Comparison of ENCODE assay signal across 19 cellular contexts in the genomic region with DNA sequence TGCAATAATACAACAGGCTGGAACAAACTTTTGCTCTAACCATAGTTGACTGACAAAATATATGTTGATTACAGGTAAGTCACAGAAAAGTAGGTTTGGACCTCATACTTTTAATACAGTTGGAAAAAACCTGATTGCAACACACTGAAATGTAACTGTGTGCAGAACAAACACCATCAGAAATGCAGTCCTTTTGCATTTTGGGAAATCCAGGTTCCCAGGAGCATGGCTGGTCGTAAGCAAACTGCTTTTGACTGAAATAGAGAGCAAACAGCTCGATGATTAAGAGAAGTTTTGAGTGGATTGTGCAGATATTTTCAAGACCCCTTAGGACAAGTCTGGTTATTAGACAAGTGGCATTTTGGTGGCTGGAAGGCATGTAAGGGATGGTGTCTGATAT. TPM values are rescaled to one million over a fixed set of nuclear protein-coding genes. Genes with fewer than 3 reads are reported as not detected.
DNase-seq lines count a peak whose midpoint lies in the region; ATAC-seq, FAIRE-seq and TF ChIP-seq lines count a peak whose summit lies in the region.
"Had no signal": no experiment of that assay in that cellular context is flagged by ENCODE, and none has a peak within 500 bp of the region (broad histone marks: within the 10 kb centered on the region; RNA-seq: fewer than 3 reads in every experiment).

No MANE protein-coding gene starts in this region.

- peak overlapping the region in 1 of 2 experiments; percentile 1; a peak in 2 of 6 replicates for H3K27ac ChIP-seq in A549
- peak overlapping the region; percentile 100 for H3K27ac ChIP-seq in SK-N-MC
- H3K27ac ChIP-seq in esophagus muscularis mucosa (replicated peaks in 1 of 4) = no peak overlapping the region
- H3K27ac ChIP-seq: C4-2B, HL-60 had no signal

- peaks cover 82% of the 10 kb centered on the region for H3K36me3 ChIP-seq in SK-N-MC (ENCODE audit: insufficient read depth, low read length)
- H3K36me3 ChIP-seq in esophagus muscularis mucosa = no peaks in the 10 kb centered on the region

- H3K27me3 ChIP-seq in esophagus muscularis mucosa = peaks cover 0 to 99% (median 48%) of the 10 kb centered on the region in 4 donors

- H3K4me1 Mint-ChIP-seq in neural crest cell = peaks cover 84% of the 10 kb centered on the region
- H3K4me1 Mint-ChIP-seq in activated CD4-positive, alpha-beta T cell treated with anti-CD3 and anti-CD28 coated beads, Interleukin-2, amount 10 ng/mL, durations not matched to agents 24 days and 14 days = peaks cover 2% of the 10 kb centered on the region

- no peak for TF ChIP-seq CTCF in A549 (IDR thresholded peaks at IDR 0.05)
- no peak for TF ChIP-seq CTCF in esophagus muscularis mucosa (IDR thresholded peaks at IDR 0.05)
- no peak for TF ChIP-seq CTCF in neural crest cell (conservative IDR thresholded peaks at IDR 0.05)

- no peak for TF ChIP-seq RAD21 in A549 (conservative IDR thresholded peaks at IDR 0.05 in 1 of 2, IDR thresholded peaks at IDR 0.05 in 1 of 2)

- DNase-seq in A549 (ENCODE audit: low read depth in 1 of 2, low spot score in 1 of 2) = no peak
- DNase-seq in SK-N-MC (ENCODE audit: low read depth, low spot score) = no peak
- peak; percentile 53 for DNase-seq in esophagus muscularis mucosa (ENCODE audit: extremely low spot score)
- no peak for DNase-seq in neural crest cell (ENCODE audit: low read depth, low spot score)
- no peak for DNase-seq in activated CD4-positive, alpha-beta T cell treated with anti-CD3 and anti-CD28 coated beads, Interleukin-2, amount 10 ng/mL, durations not matched to agents 24 days and 14 days
- DNase-seq in left cardiac atrium = no peak
- DNase-seq: GF-D8, NCI-H1417 treated with DMSO at 0.1 percent for 48 hours, NCI-H1930, NCI-H526 treated with DMSO at 0.1 percent for 48 hours, SHP77 had no signal

- H3K9me3 Mint-ChIP-seq in neural crest cell = no peaks in the 10 kb centered on the region
- no peaks in the 10 kb centered on the region for H3K9me3 Mint-ChIP-seq in activated CD4-positive, alpha-beta T cell treated with anti-CD3 and anti-CD28 coated beads, Interleukin-2, amount 10 ng/mL, durations not matched to agents 24 days and 14 days

- H3K4me1 ChIP-seq in A549 (peaks cover 79% of the 10 kb centered on the region), esophagus muscularis mucosa (peaks cover 0 to 6% (median 0%) of the 10 kb centered on the region in 4 donors)

- H3K36me3 Mint-ChIP-seq in neural crest cell (ENCODE audit: low read depth) = peaks cover 23% of the 10 kb centered on the region
- H3K36me3 Mint-ChIP-seq in activated CD4-positive, alpha-beta T cell treated with anti-CD3 and anti-CD28 coated beads, Interleukin-2, amount 10 ng/mL, durations not matched to agents 24 days and 14 days (ENCODE audit: low read depth) = no peaks in the 10 kb centered on the region

- no peaks in the 10 kb centered on the region for H3K9me3 ChIP-seq in A549
- no peaks in the 10 kb centered on the region for H3K9me3 ChIP-seq in SK-N-MC (ENCODE audit: low read depth, low read length)
- no peaks in the 10 kb centered on the region for H3K9me3 ChIP-seq in esophagus muscularis mucosa

- intact Hi-C loops in esophagus muscularis mucosa (cut with DNase I) = loop anchor here (10.0 kb wide), 1 partner anchor 370 kb away; no protein-coding TSS in a partner anchor
- intact Hi-C loops in activated CD4-positive, alpha-beta T cell treated with anti-CD3 and anti-CD28 coated beads, Interleukin-2, amount 10 ng/mL, durations not matched to agents 24 days and 14 days (cut with micrococcal nuclease) = no loop called here
- intact Hi-C loops in left cardiac atrium (cut with DNase I) = no loop called here

- H3K27me3 Mint-ChIP-seq in neural crest cell (ENCODE audit: low read depth) = peaks cover 1% of the 10 kb centered on the region
- H3K27me3 Mint-ChIP-seq in activated CD4-positive, alpha-beta T cell treated with anti-CD3 and anti-CD28 coated beads, Interleukin-2, amount 10 ng/mL, durations not matched to agents 24 days and 14 days = peaks cover 80% of the 10 kb centered on the region

- H3K27ac Mint-ChIP-seq in neural crest cell (ENCODE audit: unreplicated experiment) = no peak overlapping the region
- no peak overlapping the region for H3K27ac Mint-ChIP-seq in activated CD4-positive, alpha-beta T cell treated with anti-CD3 and anti-CD28 coated beads, Interleukin-2, amount 10 ng/mL, durations not matched to agents 24 days and 14 days

- FAIRE-seq in A549 (lab: Jason Lieb, UNC) = no peak
- FAIRE-seq: A204.1, GM12892, H54 had no signal

- WGBS in A549 (ENCODE audit: missing lambda C conversion rate) = 80% methylated on average over 2 of the region's 2 CpGs
- WGBS in esophagus muscularis mucosa = 76% methylated on average over 2 of the region's 2 CpGs

- TF ChIP-seq EP300 in A549 (IDR thresholded peaks at IDR 0.05) (no peak), esophagus muscularis mucosa (IDR thresholded peaks at IDR 0.05) (no peak)

- POLR2A ChIA-PET in A549 (lab: Yijun Ruan, JAX) = interaction anchor here (2.2 to 2.7 kb wide), 2 partner anchors 8 to 11 kb away, joined by 9 to 28 read pairs; partner anchors contain the start of gene IGF2BP1

- peak overlapping the region; percentile 90 for H3K4me2 ChIP-seq in A549

- peak overlapping the region; percentile 95 for H3K4me3 Mint-ChIP-seq in neural crest cell
- H3K4me3 Mint-ChIP-seq in activated CD4-positive, alpha-beta T cell treated with anti-CD3 and anti-CD28 coated beads, Interleukin-2, amount 10 ng/mL, durations not matched to agents 24 days and 14 days = no peak overlapping the region

- H3K9ac ChIP-seq in SK-N-MC (ENCODE audit: insufficient read length) = peak overlapping the region; percentile 12

- no peak overlapping the region for H3K4me3 ChIP-seq in A549
- peak overlapping the region; percentile 98 for H3K4me3 ChIP-seq in SK-N-MC
- H3K4me3 ChIP-seq in esophagus muscularis mucosa = no peak overlapping the region

- TF ChIP-seq POLR2A in A549 (IDR thresholded peaks at IDR 0.05; ENCODE audit: low read length) (no peak), esophagus muscularis mucosa (IDR thresholded peaks at IDR 0.05; ENCODE audit: low read depth) (no peak)

- ATAC-seq in A549 = no peak
- ATAC-seq in HG02870 (IDR thresholded peaks at IDR 0.05; ENCODE audit: unreplicated experiment) = no peak
- ATAC-seq in HG03460 (IDR thresholded peaks at IDR 0.05; ENCODE audit: unreplicated experiment) = no peak
- ATAC-seq in left cardiac atrium = no peak

- CTCF ChIA-PET in A549 (lab: Yijun Ruan, JAX) = interaction anchor here (0.6 to 30.3 kb wide), 6 partner anchors 9 to 56 kb away, joined by 3 to 639 read pairs (median 30); partner anchors contain the start of gene SNF8

TF ChIP-seq in A549, 52 proteins besides CTCF, POLR2A, EP300 and RAD21:
- TF ChIP-seq CEBPB (IDR thresholded peaks at IDR 0.05) = peak; percentile 21 to 58; a peak in 2 of 4 replicates
- no peak for TF ChIP-seq MAZ (IDR thresholded peaks at IDR 0.05; ENCODE audit: borderline replicate concordance, low read depth, low read length)
- no peak for TF ChIP-seq NPAS2 (CRISPR knock-in tag; IDR thresholded peaks at IDR 0.05; ENCODE audit: borderline replicate concordance)
- no peak for TF ChIP-seq HDAC2 (IDR thresholded peaks at IDR 0.05)

RNA-seq across cellular contexts. Expression of gene IGF2BP1, which starts 8.0 kb away (rescaled TPM):
- 26.2 and 30.1 TPM in 2 replicates for polyA plus RNA-seq in A549 (2011; rRNA removed)
- polyA plus RNA-seq in A549 (2012; cell fraction: cytosol; rRNA removed) = 31.0 and 37.6 TPM in 2 replicates
- 47.7 and 67.8 TPM in 2 replicates for polyA plus RNA-seq in A549 (2012; cell fraction: nucleus; rRNA removed)
- polyA plus RNA-seq in A549 (2017; fragmentation: RNase III; extraction: RNeasy Plus Mini Kit Qiagen cat#74134 plus additional on column Dnase treatment) = 38.0 to 42.3 TPM (median 40.3 TPM) in 3 replicates
- polyA minus RNA-seq in A549 (2011; rRNA and poly(A)+ RNA removed) = 56.3 and 83.5 TPM in 2 replicates
- not detected for total RNA-seq in esophagus muscularis mucosa
- 536 and 543 TPM in 2 replicates for total RNA-seq in neural crest cell
- 0.09 TPM in 1 of 2 replicates, not detected in the other for total RNA-seq in activated CD4-positive, alpha-beta T cell treated with anti-CD3 and anti-CD28 coated beads, Interleukin-2, amount 10 ng/mL, durations not matched to agents 24 days and 14 days
- under 1 TPM in 1 of 2 donors, not detected in 1; 0.03 TPM for total RNA-seq in left cardiac atrium

RNA-seq across cellular contexts. Expression of gene GIP, which starts 36.7 kb away (rescaled TPM):
- polyA plus RNA-seq in A549 (2011; rRNA removed) (6.1 and 6.3 TPM in 2 replicates), A549 (2017; fragmentation: RNase III; extraction: RNeasy Plus Mini Kit Qiagen cat#74134 plus additional on column Dnase treatment) (3.5 to 5.2 TPM (median 5.2 TPM) in 3 replicates)
- 2.6 TPM in 2 replicates for polyA plus RNA-seq in A549 (2012; cell fraction: cytosol; rRNA removed)
- polyA plus RNA-seq in A549 (2012; cell fraction: nucleus; rRNA removed) = 0.31 and 0.61 TPM in 2 replicates
- 3.6 and 6.1 TPM in 2 replicates for polyA minus RNA-seq in A549 (2011; rRNA and poly(A)+ RNA removed)
- total RNA-seq in esophagus muscularis mucosa (not detected), neural crest cell (not detected in 2 replicates), left cardiac atrium (not detected)
- total RNA-seq in activated CD4-positive, alpha-beta T cell treated with anti-CD3 and anti-CD28 coated beads, Interleukin-2, amount 10 ng/mL, durations not matched to agents 24 days and 14 days = not detected in 2 replicates
- total RNA-seq: Daoy had no signal

Comparison
In these comparisons a context has a peak if more than half of its experiments do, and no peak if none do; other contexts are left out.
1. RNA of gene IGF2BP1, which starts 8.0 kb away (total RNA-seq): 536 to 543 TPM in neural crest cell; 0.03 TPM in left cardiac atrium, not detected in esophagus muscularis mucosa and 0.09 TPM in activated CD4-positive, alpha-beta T cell treated with anti-CD3 and anti-CD28 coated beads, Interleukin-2, amount 10 ng/mL, durations not matched to agents 24 days and 14 days; every median in the first group is over 100 times any median in the second.